18 cellular contexts compared by ENCODE assay signal in the genomic region with DNA sequence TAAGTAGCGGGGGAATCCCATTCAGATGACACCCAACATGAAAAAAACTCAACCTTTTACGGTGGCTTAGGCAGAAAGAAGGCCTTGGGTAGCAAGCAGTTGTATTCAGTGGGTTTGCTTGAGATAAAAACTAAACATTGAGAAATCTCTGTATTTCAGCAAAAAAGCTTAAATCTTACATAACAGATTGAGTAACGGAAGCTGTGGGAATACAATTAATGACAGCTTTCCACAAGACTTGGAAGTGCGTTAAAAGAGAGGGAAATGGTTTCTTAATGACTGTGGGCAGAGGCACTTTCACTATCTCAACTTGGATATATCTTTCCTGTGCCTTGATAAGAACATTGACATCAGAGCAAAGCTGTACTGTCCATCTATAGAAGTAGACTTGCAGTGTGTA.
"Had no signal": no experiment of that assay in that cellular context is flagged by ENCODE, and none has a peak within 500 bp of the region (broad histone marks: within the 10 kb centered on the region; RNA-seq: fewer than 3 reads in every experiment).

No MANE protein-coding gene starts in this region.

- H3K9me3 ChIP-seq: ascending aorta, neutrophil, suprapubic skin, transverse colon, vagina had no signal

- H3K4me3 ChIP-seq: ascending aorta, hepatocyte, lung, suprapubic skin, transverse colon, vagina had no signal

- H3K27ac ChIP-seq: ascending aorta, hepatocyte, neutrophil, suprapubic skin, transverse colon, vagina, WERI-Rb-1 had no signal

- ATAC-seq: activated naive CD8-positive, alpha-beta T cell treated with anti-CD3 and anti-CD28 coated beads, Interleukin-2, amount 50 U/mL, for 24 hours; natural killer cell treated with Interleukin-12 subunit alpha and Interleukin-12 subunit beta and Interleukin-15 and Interleukin-18, amount 100 ng/mL, for 72 hours had no signal

- H3K36me3 ChIP-seq: ascending aorta, neutrophil, suprapubic skin, transverse colon, vagina, WERI-Rb-1 had no signal

- H3K27me3 ChIP-seq: ascending aorta, hepatocyte, suprapubic skin, transverse colon, vagina had no signal

- DNase-seq: activated CD4-positive, alpha-beta T cell treated with anti-CD3 and anti-CD28 coated beads for 1 hour; activated CD8-positive, alpha-beta memory T cell treated with anti-CD3 and anti-CD28 coated beads for 24 hours; activated CD8-positive, alpha-beta memory T cell treated with anti-CD3 and anti-CD28 coated beads, Interleukin-2, amount 50 U/mL, for 48 hours; activated effector memory CD4-positive, alpha-beta T cell treated with Interleukin-2 at 50 U/mL for 16 hours; activated naive CD4-positive, alpha-beta T cell treated with anti-CD3 and anti-CD28 coated beads, Interleukin-2, amount 10 ng/mL, durations not matched to agents 7 days and 5 days; activated naive CD8-positive, alpha-beta T cell treated with anti-CD3 and anti-CD28 coated beads, Interleukin-2, amount 50 U/mL, for 24 hours; activated T-cell treated with anti-CD3 and anti-CD28 coated beads, Interleukin-2, amount 50 U/mL, for 48 hours; effector CD4-positive, alpha-beta T cell; T-helper 2 cell; transverse colon; WERI-Rb-1 had no signal

- H3K4me1 ChIP-seq: ascending aorta, suprapubic skin, vagina had no signal
